8 cellular contexts compared by ENCODE assay signal in genomic region chr3:123202451-123202850, GRCh38. TPM values are rescaled to one million over a fixed set of nuclear protein-coding genes. Genes with fewer than 3 reads are reported as not detected.
DNase-seq lines count a peak whose midpoint lies in the region; ATAC-seq and TF ChIP-seq lines count a peak whose summit lies in the region.

No MANE protein-coding gene starts in this region.

- H4K20me1 ChIP-seq in osteoblast (ENCODE audit: insufficient read depth, low read length) = peaks cover 5% of the 10 kb centered on the region

- H3K4me3 ChIP-seq in SJSA1 = peak overlapping the region; percentile 72
- peak overlapping the region; percentile 97 for H3K4me3 ChIP-seq in epithelial cell of proximal tubule (ENCODE audit: low read depth, low read length)
- H3K4me3 ChIP-seq in osteoblast (ENCODE audit: insufficient read depth, low read length) = peak overlapping the region; percentile 96

- H3K27me3 ChIP-seq in SJSA1 (replicated peaks) = no peaks in the 10 kb centered on the region
- H3K27me3 ChIP-seq in osteoblast (ENCODE audit: insufficient read depth, low read length) = no peaks in the 10 kb centered on the region

- CTCF ChIA-PET in activated naive CD4-positive, alpha-beta T cell treated with anti-CD3 and anti-CD28 coated beads, Interleukin-2, amount 10 ng/mL, durations not matched to agents 7 days and 5 days (lab: Charles Lee) = no interaction called here

- H3K36me3 ChIP-seq in SJSA1 (no peaks in the 10 kb centered on the region), osteoblast (ENCODE audit: insufficient read depth, low read length) (no peaks in the 10 kb centered on the region)

- H3K36me3 Mint-ChIP-seq in activated naive CD4-positive, alpha-beta T cell treated with anti-CD3 and anti-CD28 coated beads, Interleukin-2, amount 10 ng/mL, durations not matched to agents 7 days and 5 days = peaks cover 3% of the 10 kb centered on the region

- H3K4me3 Mint-ChIP-seq in activated naive CD4-positive, alpha-beta T cell treated with anti-CD3 and anti-CD28 coated beads, Interleukin-2, amount 10 ng/mL, durations not matched to agents 7 days and 5 days = peak overlapping the region; percentile 85

- peak overlapping the region; percentile 98 for H3K27ac Mint-ChIP-seq in activated naive CD4-positive, alpha-beta T cell treated with anti-CD3 and anti-CD28 coated beads, Interleukin-2, amount 10 ng/mL, durations not matched to agents 7 days and 5 days

- TF ChIP-seq CTCF in epithelial cell of proximal tubule (conservative IDR thresholded peaks at IDR 0.05; ENCODE audit: low read depth, low read length) = no peak
- no peak for TF ChIP-seq CTCF in osteoblast (IDR thresholded peaks at IDR 0.05; ENCODE audit: extremely low read depth, low read depth, low read length)

- no peaks in the 10 kb centered on the region for H3K9me3 ChIP-seq in SJSA1 (replicated peaks)
- H3K9me3 ChIP-seq in osteoblast (ENCODE audit: low read depth, low read length) = no peaks in the 10 kb centered on the region

- peaks cover 1% of the 10 kb centered on the region for H3K9me3 Mint-ChIP-seq in activated naive CD4-positive, alpha-beta T cell treated with anti-CD3 and anti-CD28 coated beads, Interleukin-2, amount 10 ng/mL, durations not matched to agents 7 days and 5 days

- peak overlapping the region; percentile 96 for H2AFZ ChIP-seq in osteoblast (ENCODE audit: low read length)

- H3K4me1 Mint-ChIP-seq in activated naive CD4-positive, alpha-beta T cell treated with anti-CD3 and anti-CD28 coated beads, Interleukin-2, amount 10 ng/mL, durations not matched to agents 7 days and 5 days = peaks cover 28% of the 10 kb centered on the region

- H3K79me2 ChIP-seq in osteoblast (ENCODE audit: insufficient read depth, low read length) = peaks cover 55% of the 10 kb centered on the region

- H3K4me2 ChIP-seq in osteoblast (ENCODE audit: insufficient read depth, low read length) = peak overlapping the region; percentile 99

- ATAC-seq in HG03354 (IDR thresholded peaks at IDR 0.05; ENCODE audit: poor library complexity, severe bottlenecking, unreplicated experiment) (no peak), GM21526 (IDR thresholded peaks at IDR 0.05; ENCODE audit: low FRiP score, unreplicated experiment) (no peak)

- peaks cover 5% of the 10 kb centered on the region for H3K27me3 Mint-ChIP-seq in activated naive CD4-positive, alpha-beta T cell treated with anti-CD3 and anti-CD28 coated beads, Interleukin-2, amount 10 ng/mL, durations not matched to agents 7 days and 5 days

- H3K4me1 ChIP-seq in SJSA1 (replicated peaks) (peaks cover 5% of the 10 kb centered on the region; the same call in 1 of the 2 replicates), osteoblast (ENCODE audit: insufficient read depth, low read length) (peaks cover 12% of the 10 kb centered on the region)

- H3K27ac ChIP-seq in SJSA1 = no peak overlapping the region
- H3K27ac ChIP-seq in osteoblast (ENCODE audit: low read depth, low read length) = peak overlapping the region; percentile 86

- DNase-seq in activated naive CD4-positive, alpha-beta T cell treated with anti-CD3 and anti-CD28 coated beads, Interleukin-2, amount 10 ng/mL, durations not matched to agents 7 days and 5 days = peak; percentile 28
- DNase-seq in activated naive CD4-positive, alpha-beta T cell treated with Interleukin-2 at 50 U/mL for 16 hours = no peak
- DNase-seq in SJSA1 (ENCODE audit: low read depth in 1 of 2, low spot score in 2 of 2) = peak in 1 of 2 experiments; percentile 2
- DNase-seq in epithelial cell of proximal tubule (ENCODE audit: low read depth) = no peak
- DNase-seq in osteoblast (ENCODE audit: insufficient read length, low spot score, missing footprints) = peak; percentile 26
- DNase-seq in NCI-H1694 (lab: John Stamatoyannopoulos, UW) = no peak

RNA-seq across cellular contexts. Expression of gene SEC22A, which starts 0.7 kb away (rescaled TPM):
- 23.4 and 40.2 TPM in 2 replicates for total RNA-seq in SJSA1 (2014; rRNA removed; shearing (Covaris generic))
- total RNA-seq in epithelial cell of proximal tubule (29.7 and 35.1 TPM in 2 replicates), osteoblast (27.9 and 36.2 TPM in 2 replicates)

Comparison
In these comparisons a context has a peak if more than half of its experiments do, and no peak if none do; other contexts are left out.
1. DNase-seq: peak in activated naive CD4-positive, alpha-beta T cell treated with anti-CD3 and anti-CD28 coated beads, Interleukin-2, amount 10 ng/mL, durations not matched to agents 7 days and 5 days (single experiment) and osteoblast (single experiment); none in activated naive CD4-positive, alpha-beta T cell treated with Interleukin-2 at 50 U/mL for 16 hours (single experiment), epithelial cell of proximal tubule (single experiment) and NCI-H1694 (single experiment).
2. Peak in every context shown above with its lines, with median percentiles within 50 percentile points of each other: H3K4me3 ChIP-seq.